17 cellular contexts compared by ENCODE assay signal in the genomic region with DNA sequence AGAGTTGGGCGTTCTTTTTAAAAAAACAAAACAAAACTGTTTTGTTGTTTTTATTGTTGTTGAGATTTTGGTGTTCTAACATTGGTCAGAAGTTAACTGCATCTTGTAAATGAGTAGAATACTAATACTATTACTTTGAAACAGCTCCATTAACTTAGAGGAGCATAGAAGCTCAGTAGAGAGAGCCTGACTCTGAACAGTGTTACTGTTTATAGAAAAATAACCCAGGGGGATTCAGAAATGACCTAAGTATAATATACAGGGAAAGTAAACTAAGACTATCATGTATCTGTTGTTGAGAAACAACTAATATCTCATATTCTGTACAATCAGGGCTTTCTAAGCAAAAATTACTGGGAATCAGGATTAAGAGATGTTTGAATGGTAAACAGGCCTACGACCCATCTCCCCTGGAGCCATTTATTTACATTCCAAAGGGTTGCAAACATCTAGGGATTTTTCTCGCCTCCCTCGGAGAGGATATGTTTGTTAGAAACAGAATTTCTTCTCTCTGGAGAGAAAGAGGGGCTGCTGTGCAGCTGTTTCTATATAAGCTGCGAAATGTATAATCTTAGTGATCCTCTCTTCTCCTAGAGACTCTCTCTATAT.
DNase-seq lines count a peak whose midpoint lies in the region; ATAC-seq and TF ChIP-seq lines count a peak whose summit lies in the region.
"Had no signal": no experiment of that assay in that cellular context is flagged by ENCODE, and none has a peak within 500 bp of the region (broad histone marks: within the 10 kb centered on the region; RNA-seq: fewer than 3 reads in every experiment).

No MANE protein-coding gene starts in this region.

- H4K5ac ChIP-seq in IMR-90 (ENCODE audit: low read depth, low read length) (no peak overlapping the region; the same call in 1 of the 2 replicates), mesendoderm (ENCODE audit: low read length) (no peak overlapping the region)

- H3K23ac ChIP-seq in IMR-90 (ENCODE audit: low read depth, low read length): no peak overlapping the region
- no peak overlapping the region for H3K23ac ChIP-seq in mesendoderm (ENCODE audit: low read length)

- H4K91ac ChIP-seq in IMR-90 (ENCODE audit: insufficient read depth, low read depth, low read length): no peak overlapping the region

- H3K9me1 ChIP-seq in IMR-90 (ENCODE audit: insufficient read depth, low read length): peaks cover 3% of the 10 kb centered on the region; the same call in 1 of the 2 replicates

- ATAC-seq in IMR-90 (ENCODE audit: low read depth) (peak; percentile 81), HG03432 (IDR thresholded peaks at IDR 0.05; ENCODE audit: unreplicated experiment) (no peak)

- no peaks in the 10 kb centered on the region for H3K36me3 Mint-ChIP-seq in endodermal cell (ENCODE audit: low read depth)

- WGBS in IMR-90 (ENCODE audit: extremely low coverage in 2 of 2, insufficient read length in 1 of 2), 2 experiments: 60% methylated on average over 1 of the region's 5 CpGs; no CpG with 5 or more reads in 1 of the 2 experiments
- 35 to 100% methylated on average over 1 to 4 of the region's 5 CpGs for WGBS in endodermal cell (ENCODE audit: insufficient coverage in 1 of 2, insufficient read length in 1 of 2), 2 experiments
- no CpG with 5 or more reads among the region's 5 CpGs for WGBS in mesendoderm (ENCODE audit: extremely low coverage, insufficient coverage, low lambda C conversion rate)

- H3K4me3 Mint-ChIP-seq in endodermal cell: peak overlapping the region; percentile 40

- CTCF ChIA-PET in IMR-90 (lab: Yijun Ruan, JAX): interaction anchor here (0.6 to 1.1 kb wide), 5 partner anchors 10 to 916 kb away, joined by 3 to 6 read pairs (median 3); no protein-coding TSS in a partner anchor

- H2AK9ac ChIP-seq in IMR-90 (replicated peaks; ENCODE audit: low read depth, low read length, poor library complexity): no peak overlapping the region

- H2BK120ac ChIP-seq in IMR-90 (ENCODE audit: low read depth, low read length): no peak overlapping the region
- H2BK120ac ChIP-seq in mesendoderm (ENCODE audit: low read depth, low read length): no peak overlapping the region

- TF ChIP-seq CTCF in IMR-90 (conservative IDR thresholded peaks at IDR 0.05; ENCODE audit: low read depth, low read length) (no peak), endodermal cell (conservative IDR thresholded peaks at IDR 0.05) (no peak), GM20000 (IDR thresholded peaks at IDR 0.05; ENCODE audit: extremely low read depth, missing control alignments) (no peak)

- H3K4me1 ChIP-seq in ACC112 (ENCODE audit: control insufficient read depth, insufficient read depth, low read length, unreplicated experiment): no peaks in the 10 kb centered on the region
- peaks cover 2% of the 10 kb centered on the region; the same call in 1 of the 2 replicates for H3K4me1 ChIP-seq in IMR-90 (ENCODE audit: control insufficient read depth, insufficient read depth, low read length)
- H3K4me1 ChIP-seq in endodermal cell (ENCODE audit: control insufficient read depth, insufficient read depth, low read length): no peaks in the 10 kb centered on the region
- H3K4me1 ChIP-seq in mesendoderm (ENCODE audit: control insufficient read depth, low read depth, low read length): peaks cover 1% of the 10 kb centered on the region
- H3K4me1 ChIP-seq: BLaER1 treated with 17β-estradiol and CSF1 and Interleukin-3, amounts not matched to agents 10 nM and 100 nM; upper lobe of right lung had no signal

- H2BK5ac ChIP-seq in IMR-90 (ENCODE audit: low read depth, low read length, poor library complexity, severe bottlenecking) (peak overlapping the region; percentile 53), mesendoderm (ENCODE audit: low read length) (no peak overlapping the region)

- peak overlapping the region; percentile 74; the same call in 1 of the 2 replicates for H3K18ac ChIP-seq in IMR-90 (ENCODE audit: low read depth, low read length)
- no peak overlapping the region for H3K18ac ChIP-seq in mesendoderm (ENCODE audit: low read length)

- BruUV-seq in IMR-90 (replicated peaks; lab: Mats Ljungman, UMichigan): no TSS peak

- no peak for TF ChIP-seq POLR2A in IMR-90 (IDR thresholded peaks at IDR 0.05; ENCODE audit: low read depth, low read length)

- no peak for TF ChIP-seq RAD21 in IMR-90 (IDR thresholded peaks at IDR 0.05; ENCODE audit: low read length)

- intact Hi-C loops in IMR-90 (cut with micrococcal nuclease): loop anchor here (10.0 kb wide), 1 partner anchor 220 kb away; no protein-coding TSS in a partner anchor

- POLR2A ChIA-PET in IMR-90 (lab: Charles Lee; ENCODE audit: unreplicated experiment): no interaction called here

- peak; percentile 25 for DNase-seq in IMR-90
- peak; percentile 53 for DNase-seq in endodermal cell
- DNase-seq in mesendoderm: peak; percentile 69
- DNase-seq in NCI-H2029 treated with DMSO at 0.1 percent for 48 hours (lab: John Stamatoyannopoulos, UW): no peak
- no peak for DNase-seq in GM20000 (ENCODE audit: low spot score)
- DNase-seq in mesenteric fat pad (ENCODE audit: low spot score): no peak
- DNase-seq: activated CD4-positive, alpha-beta T cell treated with anti-CD3 and anti-CD28 coated beads, Interleukin-2, amount 50 U/mL, for 4 hours; amniotic stem cell; GOT3; NCI-H1092; stimulated activated CD8-positive, alpha-beta memory T cell treated with anti-CD3 and anti-CD28 coated beads, Interleukin-4, amount 100 ng/mL, for 48 hours; upper lobe of right lung; WERI-Rb-1 had no signal

- H3K56ac ChIP-seq in IMR-90 (ENCODE audit: extremely low read depth, insufficient read depth, low read length): no peak overlapping the region
- peak overlapping the region; percentile 17 for H3K56ac ChIP-seq in mesendoderm (ENCODE audit: low read length)

- 0 out of 4 replicates have a peak overlapping the region, but pooled peaks of 1 of the 2 experiments have one; percentile 61 for H4K8ac ChIP-seq in IMR-90 (ENCODE audit: low read depth in 2 of 2, low read length in 2 of 2)
- H4K8ac ChIP-seq in mesendoderm (ENCODE audit: low read depth, low read length): no peak overlapping the region

- peaks cover 25% of the 10 kb centered on the region for H3K4me1 Mint-ChIP-seq in endodermal cell

- H3K14ac ChIP-seq in IMR-90 (replicated peaks; ENCODE audit: low read depth, low read length): no peak overlapping the region; the same call in 1 of the 2 replicates

- H3K4ac ChIP-seq in IMR-90 (ENCODE audit: low read depth, low read length) (no peak overlapping the region), mesendoderm (ENCODE audit: low read depth, low read length) (no peak overlapping the region)

- H4K20me1 ChIP-seq in IMR-90 (ENCODE audit: insufficient read depth, low read length): no peaks in the 10 kb centered on the region
- H4K20me1 ChIP-seq: BLaER1 treated with 17β-estradiol and CSF1 and Interleukin-3, amounts not matched to agents 10 nM and 100 nM had no signal

- H3K79me2 ChIP-seq in ACC112 (ENCODE audit: control insufficient read depth, insufficient read depth, low read length, unreplicated experiment): no peaks in the 10 kb centered on the region
- H3K79me2 ChIP-seq in mesendoderm (ENCODE audit: control insufficient read depth, insufficient read depth, low read length): no peaks in the 10 kb centered on the region

- in situ Hi-C loops in IMR-90 (cut with MboI; ENCODE audit: low sequenced_read_pairs): no loop called here

- H2BK15ac ChIP-seq in IMR-90 (ENCODE audit: low read depth, low read length): no peak overlapping the region
- H2BK15ac ChIP-seq in mesendoderm (replicated peaks; ENCODE audit: low read depth): no peak overlapping the region

- peak overlapping the region; percentile 64 for H2AFZ ChIP-seq in ACC112 (ENCODE audit: low read length, unreplicated experiment)
- H2AFZ ChIP-seq in IMR-90 (replicated peaks; ENCODE audit: low read length, poor library complexity): no peak overlapping the region

- no peaks in the 10 kb centered on the region for H3K27me3 Mint-ChIP-seq in endodermal cell (ENCODE audit: insufficient read depth)

- H3K4me3 ChIP-seq in ACC112 (ENCODE audit: low read depth, low read length) (no peak overlapping the region), IMR-90 (ENCODE audit: insufficient read depth, low read depth, low read length) (no peak overlapping the region), endodermal cell (ENCODE audit: low read length) (peak overlapping the region; percentile 30), mesendoderm (ENCODE audit: low read length) (no peak overlapping the region)
- H3K4me3 ChIP-seq: BLaER1 treated with 17β-estradiol and CSF1 and Interleukin-3, amounts not matched to agents 10 nM and 100 nM; SK-N-MC; upper lobe of right lung had no signal

- peak overlapping the region; percentile 90 for H3K27ac Mint-ChIP-seq in endodermal cell

- H3K4me2 ChIP-seq in IMR-90 (ENCODE audit: low read depth, low read length): peak overlapping the region; percentile 66; the same call in 1 of the 2 replicates
- H3K4me2 ChIP-seq in mesendoderm (ENCODE audit: low read length): no peak overlapping the region
- H3K4me2 ChIP-seq: BLaER1 treated with 17β-estradiol and CSF1 and Interleukin-3, amounts not matched to agents 10 nM and 100 nM had no signal

- H3K79me1 ChIP-seq in IMR-90 (ENCODE audit: low read depth in 1 of 2, low read length in 2 of 2) (no peaks in the 10 kb centered on the region), mesendoderm (ENCODE audit: low read length) (no peaks in the 10 kb centered on the region)

- no peak overlapping the region for H3K9ac ChIP-seq in IMR-90 (ENCODE audit: low read depth, low read length)
- no peak overlapping the region for H3K9ac ChIP-seq in endodermal cell (ENCODE audit: extremely low read depth, low read length, poor library complexity, severe bottlenecking)
- no peak overlapping the region for H3K9ac ChIP-seq in mesendoderm (ENCODE audit: low read length)
- H3K9ac ChIP-seq: BLaER1 treated with 17β-estradiol and CSF1 and Interleukin-3, amounts not matched to agents 10 nM and 100 nM had no signal

- 0 out of 2 replicates have a peak overlapping the region, but pooled peaks have one; percentile 33 for H2BK20ac ChIP-seq in IMR-90 (ENCODE audit: low read depth, low read length)

- H3K9me3 ChIP-seq in IMR-90 (ENCODE audit: control insufficient read depth, insufficient read depth, low read length) (no peaks in the 10 kb centered on the region), endodermal cell (ENCODE audit: control insufficient read depth, low read length) (no peaks in the 10 kb centered on the region)
- H3K9me3 ChIP-seq: upper lobe of right lung had no signal

- dilution Hi-C loops in IMR-90 (cut with HindIII; ENCODE audit: low sequenced_read_pairs, unreplicated experiment): no loop called here

- H3K27me3 ChIP-seq in ACC112 (ENCODE audit: insufficient read depth, low read length) (no peaks in the 10 kb centered on the region), IMR-90 (ENCODE audit: control insufficient read depth, insufficient read depth, low read length) (no peaks in the 10 kb centered on the region), endodermal cell (ENCODE audit: control insufficient read depth, insufficient read depth, low read length, poor library complexity, severe bottlenecking) (no peaks in the 10 kb centered on the region), mesendoderm (ENCODE audit: insufficient read depth, low read length, poor library complexity) (no peaks in the 10 kb centered on the region)
- H3K27me3 ChIP-seq: BLaER1 treated with 17β-estradiol and CSF1 and Interleukin-3, amounts not matched to agents 10 nM and 100 nM; upper lobe of right lung had no signal

- H3K27ac ChIP-seq in ACC112 (ENCODE audit: low read depth, low read length) (no peak overlapping the region), IMR-90 (ENCODE audit: insufficient read depth, low read length) (no peak overlapping the region), endodermal cell (ENCODE audit: low read depth, low read length) (no peak overlapping the region), mesendoderm (ENCODE audit: low read depth, low read length) (peak overlapping the region; percentile 31)
- H3K27ac ChIP-seq: BLaER1 treated with 17β-estradiol and CSF1 and Interleukin-3, amounts not matched to agents 10 nM and 100 nM; SK-N-MC; upper lobe of right lung; WERI-Rb-1 had no signal

- H3K9me3 Mint-ChIP-seq in endodermal cell: no peaks in the 10 kb centered on the region

- H2AK5ac ChIP-seq in IMR-90 (ENCODE audit: low read depth, low read length): no peak overlapping the region
- H2AK5ac ChIP-seq in mesendoderm (ENCODE audit: low read length): no peak overlapping the region

- H3K36me3 ChIP-seq in ACC112 (ENCODE audit: insufficient read depth, low read length): no peaks in the 10 kb centered on the region
- H3K36me3 ChIP-seq in IMR-90 (ENCODE audit: control insufficient read depth, insufficient read depth, low read length): no peaks in the 10 kb centered on the region
- H3K36me3 ChIP-seq in endodermal cell (ENCODE audit: control insufficient read depth, insufficient read depth, low read length): no peaks in the 10 kb centered on the region
- H3K36me3 ChIP-seq in mesendoderm (ENCODE audit: control insufficient read depth, insufficient read depth, low read length): no peaks in the 10 kb centered on the region
- H3K36me3 ChIP-seq: BLaER1 treated with 17β-estradiol and CSF1 and Interleukin-3, amounts not matched to agents 10 nM and 100 nM; upper lobe of right lung; WERI-Rb-1 had no signal

Comparison
In these comparisons a context has a peak if more than half of its experiments do, and no peak if none do; other contexts are left out.
1. DNase-seq: peak in IMR-90 (single experiment), endodermal cell (single experiment) and mesendoderm (single experiment); none in NCI-H2029 treated with DMSO at 0.1 percent for 48 hours (single experiment), GM20000 (single experiment) and mesenteric fat pad (single experiment).